In genomic region chr2:217785544-217786045, GRCh38 we compare ENCODE assay signal across 1 cellular context.
TF ChIP-seq lines count a peak whose summit lies in the region.

No MANE protein-coding gene starts in this region.

TF ChIP-seq in HepG2, 621 proteins besides CTCF, POLR2A, EP300 and RAD21 (continued from another document):
- TF ChIP-seq ZNF574 (CRISPR knock-in tag; IDR thresholded peaks at IDR 0.05) = peak; percentile 26; the same call in 1 of the 2 replicates
- no peak for TF ChIP-seq CHD4 (IDR thresholded peaks at IDR 0.05; ENCODE audit: borderline replicate concordance, low read length)
- TF ChIP-seq TAF15 (IDR thresholded peaks at IDR 0.05; ENCODE audit: low read depth, low read length, poor library complexity, severe bottlenecking) = no peak
- TF ChIP-seq ZNF550 (CRISPR knock-in tag; IDR thresholded peaks at IDR 0.05; ENCODE audit: borderline replicate concordance) = peak; percentile 94; the same call in 1 of the 2 replicates
- no peak for TF ChIP-seq HNF4G (IDR thresholded peaks at IDR 0.05; ENCODE audit: borderline replicate concordance, low read depth, low read length)
- no peak for TF ChIP-seq HNF4G (CRISPR knock-in tag; IDR thresholded peaks at IDR 0.05; ENCODE audit: borderline replicate concordance, low read depth)
- no peak for TF ChIP-seq NR0B2 (CRISPR knock-in tag; IDR thresholded peaks at IDR 0.05)
- no peak for TF ChIP-seq POLR2AphosphoS2 (IDR thresholded peaks at IDR 0.05; ENCODE audit: low read depth, low read length)
- peak; percentile 22; the same call in 1 of the 2 replicates for TF ChIP-seq POLR2AphosphoS5 (IDR thresholded peaks at IDR 0.05; ENCODE audit: low read depth, low read length)
- peak; percentile 77; the same call in 1 of the 2 replicates for TF ChIP-seq ZNF225 (CRISPR knock-in tag; IDR thresholded peaks at IDR 0.05)
- no peak for TF ChIP-seq HBP1 (CRISPR knock-in tag; IDR thresholded peaks at IDR 0.05; ENCODE audit: low read depth)
- peak; percentile 70; the same call in 1 of the 2 replicates for TF ChIP-seq NFKB2 (CRISPR knock-in tag; IDR thresholded peaks at IDR 0.05; ENCODE audit: borderline replicate concordance)
- no peak; the same call in none of the 2 replicates for TF ChIP-seq ZNF230 (CRISPR knock-in tag; IDR thresholded peaks at IDR 0.05)
- peak; percentile 41; the same call in 1 of the 2 replicates for TF ChIP-seq RXRB (CRISPR knock-in tag; IDR thresholded peaks at IDR 0.05; ENCODE audit: borderline replicate concordance)
- TF ChIP-seq KDM2A (CRISPR knock-in tag; IDR thresholded peaks at IDR 0.05; ENCODE audit: borderline replicate concordance, low read depth) = peak; percentile 78; the same call in 1 of the 2 replicates
- peak; percentile 57; the same call in 1 of the 2 replicates for TF ChIP-seq ZNF687 (CRISPR knock-in tag; IDR thresholded peaks at IDR 0.05)
- 0 out of 2 replicates have a peak, but pooled peaks have one; percentile 19 for TF ChIP-seq ZNF333 (CRISPR knock-in tag; IDR thresholded peaks at IDR 0.05; ENCODE audit: borderline replicate concordance)
- 0 out of 2 replicates have a peak, but pooled peaks have one; percentile 30 for TF ChIP-seq AHR (CRISPR knock-in tag; IDR thresholded peaks at IDR 0.05)
- peak; percentile 25; the same call in 1 of the 2 replicates for TF ChIP-seq YEATS2 (CRISPR knock-in tag; IDR thresholded peaks at IDR 0.05; ENCODE audit: borderline replicate concordance)
- no peak for TF ChIP-seq ZNF441 (CRISPR knock-in tag; IDR thresholded peaks at IDR 0.05; ENCODE audit: borderline replicate concordance)
- TF ChIP-seq ZNF570 (CRISPR knock-in tag; IDR thresholded peaks at IDR 0.05; ENCODE audit: borderline replicate concordance) = no peak
- 0 out of 2 replicates have a peak, but pooled peaks have one; percentile 30 for TF ChIP-seq HES4 (CRISPR knock-in tag; IDR thresholded peaks at IDR 0.05; ENCODE audit: borderline replicate concordance)
- no peak for TF ChIP-seq ZBTB20 (CRISPR knock-in tag; IDR thresholded peaks at IDR 0.05; ENCODE audit: borderline replicate concordance, low read depth)
- TF ChIP-seq ZNF34 (CRISPR knock-in tag; IDR thresholded peaks at IDR 0.05; ENCODE audit: borderline replicate concordance) = peak; percentile 64; the same call in 1 of the 2 replicates
